15 cellular contexts compared by ENCODE assay signal in the genomic region with DNA sequence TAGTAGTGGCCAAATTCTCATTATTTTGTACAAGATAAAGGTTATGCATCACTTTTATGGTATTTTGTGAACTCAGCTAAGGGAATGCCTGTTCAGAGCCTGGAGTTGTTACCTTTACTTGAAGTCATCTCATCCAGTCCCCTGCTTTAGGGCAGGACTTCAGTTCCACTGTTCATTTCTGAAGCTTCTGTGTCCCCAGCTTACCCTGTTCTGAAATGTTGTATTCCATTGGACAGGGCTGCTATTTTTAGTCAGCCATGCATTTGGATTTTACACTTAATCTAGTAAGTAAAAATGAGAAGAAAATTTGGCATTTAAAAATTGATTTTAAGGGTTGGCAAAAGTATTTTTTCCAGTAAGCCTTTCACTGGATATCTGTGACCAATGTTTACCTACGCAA. TPM values are rescaled to one million over a fixed set of nuclear protein-coding genes. Genes with fewer than 3 reads are reported as not detected.
DNase-seq lines count a peak whose midpoint lies in the region; ATAC-seq and TF ChIP-seq lines count a peak whose summit lies in the region.
"Had no signal": no experiment of that assay in that cellular context is flagged by ENCODE, and none has a peak within 500 bp of the region (broad histone marks: within the 10 kb centered on the region; RNA-seq: fewer than 3 reads in every experiment).

No MANE protein-coding gene starts in this region.

- no peaks in the 10 kb centered on the region for H3K4me1 ChIP-seq in right cardiac atrium (ENCODE audit: control insufficient read depth, insufficient read depth, low read length)
- peaks cover 4% of the 10 kb centered on the region for H3K4me1 ChIP-seq in psoas muscle
- H3K4me1 ChIP-seq in thyroid gland = peaks cover 7 to 11% of the 10 kb centered on the region in 2 donors
- H3K4me1 ChIP-seq: BE2C had no signal

- H3K36me3 ChIP-seq in psoas muscle (ENCODE audit: insufficient read depth in 1 of 2, low read depth in 1 of 2) (peaks cover under 1 to 50% of the 10 kb centered on the region in 2 donors), thyroid gland (peaks cover 7 to 23% of the 10 kb centered on the region in 2 donors)
- H3K36me3 ChIP-seq: BE2C had no signal

- H3K27me3 ChIP-seq in right cardiac atrium (ENCODE audit: control insufficient read depth, insufficient read depth) (no peaks in the 10 kb centered on the region), psoas muscle (ENCODE audit: insufficient read depth in 3 of 3, low read length in 2 of 3) (no peaks in the 10 kb centered on the region), thyroid gland (no peaks in the 10 kb centered on the region)

- H3K27ac ChIP-seq in right cardiac atrium (ENCODE audit: low read length) (no peak overlapping the region), psoas muscle (peak overlapping the region; percentile 24), thyroid gland (peak overlapping the region in 2 of 3 donors; percentile 18 to 26)

- H3K4me3 ChIP-seq in right cardiac atrium (ENCODE audit: low read length) = no peak overlapping the region
- no peak overlapping the region for H3K4me3 ChIP-seq in psoas muscle
- H3K4me3 ChIP-seq in thyroid gland (replicated peaks in 1 of 3) = no peak overlapping the region
- H3K4me3 ChIP-seq: GM12878 had no signal

- DNase-seq in right cardiac atrium (no peak), left cardiac atrium (no peak), islet precursor cell (peak; percentile 18), psoas muscle (no peak), thyroid gland (no peak), NCI-H774 (lab: John Stamatoyannopoulos, UW) (no peak)
- DNase-seq in activated CD8-positive, alpha-beta memory T cell treated with anti-CD3 and anti-CD28 coated beads for 24 hours = no peak
- DNase-seq in activated naive CD4-positive, alpha-beta T cell treated with Interleukin-2 at 50 U/mL for 16 hours = no peak

- TF ChIP-seq POLR2A in thyroid gland (IDR thresholded peaks at IDR 0.05) = no peak

- 98% methylated on average over 1 of the region's 1 CpG for WGBS in right cardiac atrium
- WGBS in psoas muscle, 3 donors = 87 to 98% (median 92%) methylated on average over 1 of the region's 1 CpG
- 98% methylated on average over 1 of the region's 1 CpG for WGBS in thyroid gland, 2 donors

- ATAC-seq in right cardiac atrium (peak; percentile 28 to 38), left cardiac atrium (no peak), psoas muscle (no peak)

- intact Hi-C loops in right cardiac atrium (cut with DNase I) = loop anchor here in 1 of 4 donors (5.0 kb wide), 1 partner anchor 245 kb away; a partner anchor contains a TSS
- intact Hi-C loops in left cardiac atrium (cut with DNase I) = loop anchor here in 1 of 2 donors (5.0 kb wide), 1 partner anchor 40 kb away; no protein-coding TSS in a partner anchor
- intact Hi-C loops in psoas muscle (cut with DNase I) = loop anchor here in 1 of 2 donors (5.0 kb wide), 2 partner anchors 150 to 165 kb away; no protein-coding TSS in a partner anchor
- intact Hi-C loops in thyroid gland (cut with DNase I) = loop anchor here (10.0 kb wide), 1 partner anchor 72 kb away; no protein-coding TSS in a partner anchor

- no peaks in the 10 kb centered on the region for H3K9me3 ChIP-seq in right cardiac atrium (ENCODE audit: control insufficient read depth, low read length)
- no peaks in the 10 kb centered on the region for H3K9me3 ChIP-seq in psoas muscle
- no peaks in the 10 kb centered on the region for H3K9me3 ChIP-seq in thyroid gland
- H3K9me3 ChIP-seq: BE2C had no signal

- TF ChIP-seq CTCF in psoas muscle (IDR thresholded peaks at IDR 0.05) (no peak), thyroid gland (IDR thresholded peaks at IDR 0.05) (no peak)

RNA-seq across cellular contexts. Expression of a gene that starts 11.6 kb away (rescaled TPM):
- under 1 TPM in 1 of 4 donors, not detected in 3; 0.43 TPM for total RNA-seq in right cardiac atrium
- polyA plus RNA-seq in right cardiac atrium = 0.05 TPM
- 1 to 10 TPM in 1 of 2 donors, not detected in 1; 2.4 TPM for total RNA-seq in left cardiac atrium
- total RNA-seq in psoas muscle = under 1 TPM in 3 of 4 donors, not detected in 1; 0.25 to 0.48 (median 0.27) TPM
- under 1 TPM in 2 of 3 donors, not detected in 1; 0.08 to 0.12 TPM for polyA plus RNA-seq in psoas muscle
- total RNA-seq in thyroid gland = not detected
- total RNA-seq: G401, H1, H9 had no signal
- polyA plus RNA-seq: CD4-positive, CD25-positive, alpha-beta regulatory T cell; CD8-positive, alpha-beta memory T cell; H1 had no signal

RNA-seq across cellular contexts. Expression of a gene that starts 23.9 kb away (rescaled TPM):
- total RNA-seq in right cardiac atrium (10 to 100 TPM; 16.4 to 29.7 (median 21.7) TPM), left cardiac atrium (10 to 100 TPM; 28.2 to 42.8 TPM), psoas muscle (100 to 1,000 TPM in 1 of 4 donors, 10 to 100 TPM in 3; 36.0 to 149 (median 46.4) TPM), thyroid gland (100 to 1,000 TPM in 2 of 4 donors, 10 to 100 TPM in 2; 87.7 to 191 (median 110) TPM)
- polyA plus RNA-seq in right cardiac atrium (9.4 TPM), psoas muscle (10 to 100 TPM in 2 of 3 donors, 1 to 10 TPM in 1; 3.9 to 32.9 (median 15.4) TPM)

RNA-seq across cellular contexts. Expression of a gene that starts 26.0 kb away (rescaled TPM):
- total RNA-seq in right cardiac atrium = 1 to 10 TPM; 4.6 to 5.0 (median 4.8) TPM
- polyA plus RNA-seq in right cardiac atrium = 1.6 TPM
- 1 to 10 TPM; 3.4 to 5.9 TPM for total RNA-seq in left cardiac atrium
- 1 to 10 TPM; 3.9 to 7.0 (median 6.0) TPM for total RNA-seq in psoas muscle
- 1 to 10 TPM; 4.4 to 5.6 (median 5.4) TPM for polyA plus RNA-seq in psoas muscle
- 10 to 100 TPM; 11.6 to 17.7 (median 13.5) TPM for total RNA-seq in thyroid gland

RNA-seq across cellular contexts. Expression of a gene that starts 27.0 kb away (rescaled TPM):
- under 1 TPM in 1 of 4 donors, not detected in 3; 0.14 TPM for total RNA-seq in right cardiac atrium
- polyA plus RNA-seq in right cardiac atrium = not detected
- not detected for total RNA-seq in left cardiac atrium
- total RNA-seq in psoas muscle = under 1 TPM in 1 of 4 donors, not detected in 3; 0.15 TPM
- not detected for polyA plus RNA-seq in psoas muscle
- total RNA-seq in thyroid gland = not detected
- total RNA-seq: CD4-positive, CD25-positive, alpha-beta regulatory T cell; CD8-positive, alpha-beta memory T cell; G401; H1; H9 had no signal
- polyA plus RNA-seq: CD4-positive, CD25-positive, alpha-beta regulatory T cell; CD8-positive, alpha-beta memory T cell; GM12878; H1 had no signal

RNA-seq across cellular contexts. Expression of a gene that starts 44.5 kb away (rescaled TPM):
- total RNA-seq in right cardiac atrium (under 1 TPM in 3 of 4 donors, not detected in 1; 0.06 to 0.14 (median 0.08) TPM), left cardiac atrium (under 1 TPM; 0.06 to 0.10 TPM), psoas muscle (1 to 10 TPM in 1 of 4 donors, under 1 TPM in 3; 0.12 to 1.4 (median 0.35) TPM), thyroid gland (10 to 100 TPM in 3 of 4 donors, 1 to 10 TPM in 1; 7.1 to 24.6 (median 13.3) TPM)
- polyA plus RNA-seq in right cardiac atrium (0.05 TPM), psoas muscle (under 1 TPM; 0.14 to 0.49 (median 0.35) TPM)
- total RNA-seq: CD8-positive, alpha-beta memory T cell; G401 had no signal
- polyA plus RNA-seq: CD4-positive, CD25-positive, alpha-beta regulatory T cell; CD8-positive, alpha-beta memory T cell had no signal

Comparison
In these comparisons a context has a peak if more than half of its experiments do, and no peak if none do; other contexts are left out.
1. ATAC-seq: peak in right cardiac atrium (2 of 2); none in left cardiac atrium (0 of 2) and psoas muscle (0 of 4).